In the genomic region with DNA sequence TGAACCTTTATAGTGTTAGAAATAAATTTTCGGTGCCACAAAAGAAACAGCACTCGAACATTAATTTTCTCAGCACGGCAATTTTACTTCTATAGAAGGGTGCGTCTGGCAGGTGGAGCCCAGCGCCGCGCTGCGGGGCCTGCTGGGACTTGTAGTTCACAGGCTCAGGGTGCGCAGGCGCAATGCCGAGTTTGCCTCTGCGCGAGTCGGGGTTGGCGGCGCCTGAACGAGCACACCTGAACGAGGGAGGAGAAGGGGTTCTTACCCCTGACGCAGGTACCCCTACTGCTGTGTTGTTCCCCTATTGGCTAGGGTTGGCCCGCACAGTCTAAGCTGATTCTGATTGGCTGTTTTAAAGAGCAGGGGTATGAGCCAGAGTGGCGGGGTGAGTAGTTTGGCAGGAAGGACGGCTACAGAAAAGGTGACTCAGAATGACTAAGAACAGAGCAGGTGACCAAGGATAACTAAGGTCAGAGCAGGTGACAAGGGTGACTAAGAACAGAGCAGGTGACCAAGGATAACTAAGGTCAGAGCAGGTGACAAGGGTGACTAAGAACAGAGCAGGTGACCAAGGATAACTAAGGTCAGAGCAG, we compare ENCODE assay signal across 2 cellular contexts.
TF ChIP-seq lines count a peak whose summit lies in the region.

No MANE protein-coding gene starts in this region.

TF ChIP-seq in HCT116, 20 proteins besides CTCF, POLR2A, EP300 and RAD21:
- TF ChIP-seq FOSL1 (IDR thresholded peaks at IDR 0.05; ENCODE audit: low read depth) (peak; percentile 80), JUND (IDR thresholded peaks at IDR 0.05) (peak; percentile 62), SP1 (IDR thresholded peaks at IDR 0.05; ENCODE audit: low read depth) (peak; percentile 41; the same call in 1 of the 2 replicates)

TF ChIP-seq in neural cell, 6 proteins besides CTCF, POLR2A, EP300 and RAD21:
- TF ChIP-seq MXI1 (conservative IDR thresholded peaks at IDR 0.05; ENCODE audit: poor library complexity, severe bottlenecking) = peak; percentile 35
TF ChIP-seq in neural cell: peak in this region for 1; not testable (repeated sequence) for 5.
